In genomic region chr3:130783629-130784028, GRCh38 we compare ENCODE assay signal across 20 cellular contexts. TPM values are rescaled to one million over a fixed set of nuclear protein-coding genes. Genes with fewer than 3 reads are reported as not detected.
DNase-seq lines count a peak whose midpoint lies in the region; ATAC-seq, FAIRE-seq and TF ChIP-seq lines count a peak whose summit lies in the region.
"Had no signal": no experiment of that assay in that cellular context is flagged by ENCODE, and none has a peak within 500 bp of the region (broad histone marks: within the 10 kb centered on the region; RNA-seq: fewer than 3 reads in every experiment).

No MANE protein-coding gene starts in this region.

- POLR2A ChIA-PET in activated CD4-positive, alpha-beta T cell treated with anti-CD3 and anti-CD28 coated beads for 36 hours (lab: Charles Lee), result no interaction called here
- POLR2A ChIA-PET in HEK293T (lab: Yijun Ruan, JAX), result no interaction called here

- H3K9me3 ChIP-seq in mammary epithelial cell (replicated peaks; ENCODE audit: insufficient read depth, low read length) (no peaks in the 10 kb centered on the region), breast epithelium (no peaks in the 10 kb centered on the region), small intestine (ENCODE audit: control insufficient read depth, low read depth) (no peaks in the 10 kb centered on the region)
- H3K9me3 ChIP-seq: pancreas had no signal

- no peak for TF ChIP-seq POLR2A in breast epithelium (IDR thresholded peaks at IDR 0.05)

- no TSS peak for BruUV-seq in mammary epithelial cell (replicated peaks; lab: Mats Ljungman, UMichigan)

- peaks cover 4% of the 10 kb centered on the region for H3K4me1 ChIP-seq in mammary epithelial cell (ENCODE audit: insufficient read depth, low read length)
- no peaks in the 10 kb centered on the region for H3K4me1 ChIP-seq in breast epithelium
- peaks cover 0 to 3% of the 10 kb centered on the region in 2 donors for H3K4me1 ChIP-seq in small intestine (ENCODE audit: control insufficient read depth in 2 of 2, insufficient read depth in 1 of 2, low read depth in 1 of 2, low read length in 1 of 2)
- H3K4me1 ChIP-seq: pancreas had no signal

- H3K36me3 ChIP-seq in mammary epithelial cell (ENCODE audit: insufficient read depth, low read length), result no peaks in the 10 kb centered on the region
- no peaks in the 10 kb centered on the region for H3K36me3 ChIP-seq in breast epithelium
- H3K36me3 ChIP-seq in small intestine (ENCODE audit: control insufficient read depth in 2 of 2, insufficient read depth in 2 of 2, low read length in 2 of 2), result no peaks in the 10 kb centered on the region
- H3K36me3 ChIP-seq: pancreas had no signal

- H3K4me3 ChIP-seq in mammary epithelial cell (replicated peaks in 1 of 3; ENCODE audit: insufficient read depth in 1 of 3, low read depth in 2 of 3, low read length in 3 of 3) (no peak overlapping the region), breast epithelium (no peak overlapping the region), small intestine (ENCODE audit: low read depth in 1 of 2, low read length in 2 of 2) (no peak overlapping the region)
- H3K4me3 ChIP-seq: lung, pancreas, PC-9 had no signal

- CTCF ChIA-PET in mammary epithelial cell (lab: Charles Lee; ENCODE audit: low non-redundant PET) (no interaction called here), HEK293T (lab: Yijun Ruan, JAX) (interaction anchor here (0.7 to 1.2 kb wide), 2 partner anchors 8 to 23 kb away, joined by 3 to 6 read pairs; no protein-coding TSS in a partner anchor)
- CTCF ChIA-PET in activated CD4-positive, alpha-beta T cell treated with anti-CD3 and anti-CD28 coated beads for 36 hours (lab: Charles Lee), result interaction anchor here (1.0 kb wide), 1 partner anchor 18 kb away, joined by 3 read pairs; no protein-coding TSS in a partner anchor

- no peak for ATAC-seq in activated CD4-positive, alpha-beta T cell treated with anti-CD3 and anti-CD28 coated beads for 36 hours
- ATAC-seq: effector memory CD8-positive, alpha-beta T cell; naive thymus-derived CD8-positive, alpha-beta T cell had no signal

- H3K9ac ChIP-seq in mammary epithelial cell (ENCODE audit: insufficient read depth, low read length), result no peak overlapping the region

- no peaks in the 10 kb centered on the region for H3K9me3 Mint-ChIP-seq in activated CD4-positive, alpha-beta T cell treated with anti-CD3 and anti-CD28 coated beads for 36 hours (ENCODE audit: low read depth)
- H3K9me3 Mint-ChIP-seq: CD14-positive monocyte; effector memory CD8-positive, alpha-beta T cell; naive thymus-derived CD8-positive, alpha-beta T cell had no signal

- H3K27me3 Mint-ChIP-seq in activated CD4-positive, alpha-beta T cell treated with anti-CD3 and anti-CD28 coated beads for 36 hours, result no peaks in the 10 kb centered on the region

- no peak overlapping the region for H3K27ac ChIP-seq in mammary epithelial cell (ENCODE audit: insufficient read depth, low read depth, low read length)
- H3K27ac ChIP-seq in breast epithelium, result no peak overlapping the region
- H3K27ac ChIP-seq in VCaP, result 0 out of 2 replicates have a peak overlapping the region, but pooled peaks have one; percentile 2
- H3K27ac ChIP-seq in small intestine (ENCODE audit: low read depth in 1 of 2, low read length in 1 of 2), result no peak overlapping the region
- H3K27ac ChIP-seq: PC-9 had no signal

- no peak overlapping the region for H3K4me3 Mint-ChIP-seq in activated CD4-positive, alpha-beta T cell treated with anti-CD3 and anti-CD28 coated beads for 36 hours
- H3K4me3 Mint-ChIP-seq: CD14-positive monocyte; effector memory CD8-positive, alpha-beta T cell; naive thymus-derived CD8-positive, alpha-beta T cell had no signal

- H3K4me1 Mint-ChIP-seq in activated CD4-positive, alpha-beta T cell treated with anti-CD3 and anti-CD28 coated beads for 36 hours, result no peaks in the 10 kb centered on the region
- H3K4me1 Mint-ChIP-seq: CD14-positive monocyte had no signal

- no peak overlapping the region for H2AFZ ChIP-seq in mammary epithelial cell (ENCODE audit: low read depth, low read length)
- H2AFZ ChIP-seq: PC-9 had no signal

- H3K27ac Mint-ChIP-seq in activated CD4-positive, alpha-beta T cell treated with anti-CD3 and anti-CD28 coated beads for 36 hours, result no peak overlapping the region
- H3K27ac Mint-ChIP-seq: CD14-positive monocyte; effector memory CD8-positive, alpha-beta T cell; naive thymus-derived CD8-positive, alpha-beta T cell had no signal

- dilution Hi-C loops in mammary epithelial cell (cut with HindIII; ENCODE audit: low sequenced_read_pairs), result loop anchor here (5.0 kb wide), 1 partner anchor 79 kb away; no protein-coding TSS in a partner anchor

- WGBS in mammary epithelial cell (ENCODE audit: low coverage, missing lambda C conversion rate), result 24% methylated on average over 3 of the region's 3 CpGs
- WGBS in small intestine, 3 donors, result 8 to 50% (median 37%) methylated on average over 3 of the region's 3 CpGs

- no peaks in the 10 kb centered on the region for H3K79me2 ChIP-seq in mammary epithelial cell (ENCODE audit: insufficient read depth, low read length)

- H3K4me2 ChIP-seq in mammary epithelial cell (ENCODE audit: insufficient read depth, low read depth, low read length), result no peak overlapping the region
- H3K4me2 ChIP-seq: PC-9 had no signal

- DNase-seq in mammary epithelial cell, result peak; percentile 74
- DNase-seq in breast epithelium (ENCODE audit: low spot score in 2 of 2), result no peak
- DNase-seq in NCI-H2107 (lab: John Stamatoyannopoulos, UW), result peak; percentile 76
- peak; percentile 78 for DNase-seq in small intestine
- no peak for DNase-seq in NOMO-1 (lab: John Stamatoyannopoulos, UW; ENCODE audit: unreplicated experiment in 2 of 2)
- no peak for DNase-seq in activated CD4-positive, alpha-beta T cell treated with anti-CD3 and anti-CD28 coated beads for 36 hours
- no peak for DNase-seq in HEK293T (ENCODE audit: extremely low spot score)
- DNase-seq: activated CD4-positive, alpha-beta T cell treated with anti-CD3 and anti-CD28 coated beads for 1 hour; activated CD8-positive, alpha-beta memory T cell treated with anti-CD3 and anti-CD28 coated beads, Interleukin-2, amount 50 U/mL, for 4 hours; activated effector memory CD4-positive, alpha-beta T cell treated with anti-CD3 and anti-CD28 coated beads, Interleukin-2, amount 50 U/mL, for 16 hours; cerebellar nuclear complex; effector memory CD8-positive, alpha-beta T cell; naive thymus-derived CD8-positive, alpha-beta T cell; NCI-H524; pancreas; PC-9; stimulated activated CD4-positive, alpha-beta T cell treated with anti-CD3 and anti-CD28 coated beads, Interleukin-2, amount 100 ng/mL, for 48 hours had no signal

- TF ChIP-seq CTCF in mammary epithelial cell (conservative IDR thresholded peaks at IDR 0.05 in 1 of 2, IDR thresholded peaks at IDR 0.05 in 1 of 2; ENCODE audit: extremely low read depth in 1 of 2, insufficient read depth in 1 of 2, low read depth in 1 of 2, low read length in 2 of 2) (no peak), breast epithelium (IDR thresholded peaks at IDR 0.05) (no peak), VCaP (conservative IDR thresholded peaks at IDR 0.05) (no peak)

- H3K36me3 Mint-ChIP-seq in activated CD4-positive, alpha-beta T cell treated with anti-CD3 and anti-CD28 coated beads for 36 hours (ENCODE audit: low read depth), result no peaks in the 10 kb centered on the region
- H3K36me3 Mint-ChIP-seq: CD14-positive monocyte; naive thymus-derived CD8-positive, alpha-beta T cell had no signal

- no peak for FAIRE-seq in small intestine (lab: Jason Lieb, UNC)
- FAIRE-seq: pancreas had no signal

- intact Hi-C loops in mammary epithelial cell (cut with micrococcal nuclease) (no loop called here), breast epithelium (cut with DNase I; ENCODE audit: low total_unique reads) (no loop called here)
- intact Hi-C loops in activated CD4-positive, alpha-beta T cell treated with anti-CD3 and anti-CD28 coated beads for 36 hours (cut with DNase I, micrococcal nuclease), result no loop called here

- in situ Hi-C loops in mammary epithelial cell (cut with MboI; ENCODE audit: low sequenced_read_pairs in 2 of 2), result no loop called here

- no peaks in the 10 kb centered on the region for H3K27me3 ChIP-seq in mammary epithelial cell (ENCODE audit: insufficient read depth, low read length)
- H3K27me3 ChIP-seq in breast epithelium, result no peaks in the 10 kb centered on the region
- H3K27me3 ChIP-seq in small intestine (ENCODE audit: control insufficient read depth in 2 of 2, insufficient read depth in 2 of 2, low read length in 2 of 2), result no peaks in the 10 kb centered on the region
- H3K27me3 ChIP-seq: pancreas had no signal

- no peaks in the 10 kb centered on the region for H4K20me1 ChIP-seq in mammary epithelial cell (ENCODE audit: insufficient read depth, low read length)

TF ChIP-seq in HEK293T, 16 proteins besides CTCF, POLR2A, EP300 and RAD21:
- no peak for TF ChIP-seq SP1 (IDR thresholded peaks at IDR 0.05)
- no peak for TF ChIP-seq ARNT (IDR thresholded peaks at IDR 0.05)
- TF ChIP-seq ELF4 (IDR thresholded peaks at IDR 0.05), result no peak
- no peak for TF ChIP-seq BHLHE40 (IDR thresholded peaks at IDR 0.05; ENCODE audit: borderline replicate concordance)
- no peak for TF ChIP-seq L3MBTL2 (conservative IDR thresholded peaks at IDR 0.05)
- TF ChIP-seq, protein P1, sequence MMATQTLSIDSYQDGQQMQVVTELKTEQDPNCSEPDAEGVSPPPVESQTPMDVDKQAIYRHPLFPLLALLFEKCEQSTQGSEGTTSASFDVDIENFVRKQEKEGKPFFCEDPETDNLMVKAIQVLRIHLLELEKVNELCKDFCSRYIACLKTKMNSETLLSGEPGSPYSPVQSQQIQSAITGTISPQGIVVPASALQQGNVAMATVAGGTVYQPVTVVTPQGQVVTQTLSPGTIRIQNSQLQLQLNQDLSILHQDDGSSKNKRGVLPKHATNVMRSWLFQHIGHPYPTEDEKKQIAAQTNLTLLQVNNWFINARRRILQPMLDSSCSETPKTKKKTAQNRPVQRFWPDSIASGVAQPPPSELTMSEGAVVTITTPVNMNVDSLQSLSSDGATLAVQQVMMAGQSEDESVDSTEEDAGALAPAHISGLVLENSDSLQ (IDR thresholded peaks at IDR 0.05), result no peak
- TF ChIP-seq SUZ12 (IDR thresholded peaks at IDR 0.05), result no peak
- no peak for TF ChIP-seq NFRKB (IDR thresholded peaks at IDR 0.05)
- no peak for TF ChIP-seq CTBP1 (IDR thresholded peaks at IDR 0.05; ENCODE audit: borderline replicate concordance)
- no peak for TF ChIP-seq ZNF384 (IDR thresholded peaks at IDR 0.05)
- TF ChIP-seq HDGF (IDR thresholded peaks at IDR 0.05; ENCODE audit: borderline replicate concordance), result no peak
- no peak for TF ChIP-seq FOXM1 (IDR thresholded peaks at IDR 0.05; ENCODE audit: borderline replicate concordance)

RNA-seq across cellular contexts. Expression of gene PIK3R4, which starts 37.0 kb away (rescaled TPM):
- 10 to 100 TPM; 19.1 to 31.5 TPM for total RNA-seq in mammary epithelial cell
- polyA plus RNA-seq in mammary epithelial cell, result 53.7 TPM
- 79.1 TPM for polyA minus RNA-seq in mammary epithelial cell
- total RNA-seq in breast epithelium, result 10 to 100 TPM; 36.8 to 55.2 (median 38.7) TPM
- polyA plus RNA-seq in small intestine, result 10 to 100 TPM; 19.1 to 32.4 (median 26.7) TPM
- 10 to 100 TPM; 27.3 to 32.3 TPM for total RNA-seq in activated CD4-positive, alpha-beta T cell treated with anti-CD3 and anti-CD28 coated beads for 36 hours

Comparison
In these comparisons a context has a peak if more than half of its experiments do, and no peak if none do; other contexts are left out.
1. DNase-seq: peak in mammary epithelial cell (single experiment), NCI-H2107 (single experiment) and small intestine (single experiment); none in breast epithelium (0 of 2), NOMO-1 (0 of 2), activated CD4-positive, alpha-beta T cell treated with anti-CD3 and anti-CD28 coated beads for 36 hours (single experiment) and HEK293T (single experiment).